In the genomic region with DNA sequence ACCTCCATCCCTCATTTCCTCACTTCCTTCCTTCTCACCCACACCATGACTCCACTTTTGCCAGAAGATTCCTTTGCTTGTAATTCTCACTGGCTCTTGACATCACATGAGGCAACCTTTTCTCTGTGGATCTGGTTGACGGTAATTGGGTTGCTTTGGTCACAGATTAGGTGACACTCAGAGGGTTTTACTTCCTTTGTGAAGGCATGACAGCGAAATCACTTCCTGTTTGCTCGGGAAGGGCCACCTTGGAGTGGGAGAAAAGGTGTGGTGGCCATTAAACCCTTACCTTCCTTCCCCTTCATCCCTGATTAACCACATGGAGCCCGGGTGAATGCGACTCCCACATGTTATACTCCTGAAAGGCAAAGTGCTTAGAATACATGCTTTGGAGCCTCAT, we compare ENCODE assay signal across 28 cellular contexts. TPM values are rescaled to one million over a fixed set of nuclear protein-coding genes. Genes with fewer than 3 reads are reported as not detected.
DNase-seq lines count a peak whose midpoint lies in the region; ATAC-seq, FAIRE-seq and TF ChIP-seq lines count a peak whose summit lies in the region.
"Had no signal": no experiment of that assay in that cellular context is flagged by ENCODE, and none has a peak within 500 bp of the region (broad histone marks: within the 10 kb centered on the region; RNA-seq: fewer than 3 reads in every experiment).

No MANE protein-coding gene starts in this region.

- no peak overlapping the region for H4K5ac ChIP-seq in IMR-90 (ENCODE audit: low read depth, low read length)

- H3K4me2 ChIP-seq in IMR-90 (ENCODE audit: low read depth, low read length), result no peak overlapping the region
- H3K4me2 ChIP-seq in K562 (ENCODE audit: insufficient read depth, low read length), result no peak overlapping the region; the same call in 1 of the 2 replicates
- H3K4me2 ChIP-seq in neural cell (ENCODE audit: low read length), result no peak overlapping the region
- H3K4me2 ChIP-seq: BLaER1 had no signal

- TF ChIP-seq POLR2A in IMR-90 (IDR thresholded peaks at IDR 0.05; ENCODE audit: low read depth, low read length) (no peak), K562 (conservative IDR thresholded peaks at IDR 0.05) (no peak)

- DNase-seq in IMR-90 (no peak), K562 (ENCODE audit: extremely low read depth in 1 of 4, low spot score in 3 of 4) (no peak), dermis blood vessel endothelial cell (no peak), aorta (no peak)
- no peak for DNase-seq in activated CD8-positive, alpha-beta T cell treated with anti-CD3 and anti-CD28 coated beads for 36 hours
- DNase-seq: 8988T; ACHN; BE2C; C1 segment of cervical spinal cord; CD4-positive, alpha-beta memory T cell; CD4-positive, CD25-positive, alpha-beta regulatory T cell; CD8-positive, alpha-beta memory T cell; COR-L47; DMS 273 treated with DMSO at 0.1 percent for 48 hours; DMS153; DMS53; DMS79; DND-41; EL; GDM1 had no signal

- H2AK5ac ChIP-seq in IMR-90 (ENCODE audit: low read depth, low read length), result no peak overlapping the region

- TF ChIP-seq EP300 in K562 (IDR thresholded peaks at IDR 0.05; ENCODE audit: low read length), result no peak
- no peak for TF ChIP-seq EP300 in neural cell (conservative IDR thresholded peaks at IDR 0.05; ENCODE audit: poor library complexity, severe bottlenecking)

- H2BK15ac ChIP-seq in IMR-90 (ENCODE audit: low read depth, low read length), result no peak overlapping the region

- no peaks in the 10 kb centered on the region for H3K36me3 Mint-ChIP-seq in activated CD8-positive, alpha-beta T cell treated with anti-CD3 and anti-CD28 coated beads for 36 hours (ENCODE audit: low read depth)
- H3K36me3 Mint-ChIP-seq: CD14-positive monocyte; CD4-positive, alpha-beta memory T cell; CD4-positive, CD25-positive, alpha-beta regulatory T cell; CD8-positive, alpha-beta memory T cell had no signal

- no peak overlapping the region for H3K4ac ChIP-seq in IMR-90 (ENCODE audit: low read depth, low read length)

- H3K14ac ChIP-seq in IMR-90 (replicated peaks; ENCODE audit: low read depth, low read length), result no peak overlapping the region

- no peak overlapping the region for H3K56ac ChIP-seq in IMR-90 (ENCODE audit: extremely low read depth, insufficient read depth, low read length)

- no peak overlapping the region for H4K91ac ChIP-seq in IMR-90 (ENCODE audit: insufficient read depth, low read depth, low read length)

- no peaks in the 10 kb centered on the region for H3F3A ChIP-seq in neural cell (ENCODE audit: insufficient read depth, low read length, poor library complexity, severe bottlenecking)

- H3K18ac ChIP-seq in IMR-90 (ENCODE audit: low read depth, low read length), result no peak overlapping the region

- no peak overlapping the region for H3K23ac ChIP-seq in IMR-90 (ENCODE audit: low read depth, low read length)

- BruUV-seq in IMR-90 (replicated peaks; lab: Mats Ljungman, UMichigan), result no TSS peak
- BruUV-seq in K562 (replicated peaks; lab: Mats Ljungman, UMichigan), result no TSS peak

- H3K9me2 ChIP-seq in neural cell (ENCODE audit: insufficient read depth, low read length), result no peaks in the 10 kb centered on the region

- dilution Hi-C loops in IMR-90 (cut with HindIII; ENCODE audit: low sequenced_read_pairs, unreplicated experiment), result no loop called here

- no peak overlapping the region for H2BK20ac ChIP-seq in IMR-90 (ENCODE audit: low read depth, low read length)

- H3K27me3 Mint-ChIP-seq in activated CD8-positive, alpha-beta T cell treated with anti-CD3 and anti-CD28 coated beads for 36 hours, result peaks cover 21% of the 10 kb centered on the region

- POLR2A ChIA-PET in IMR-90 (lab: Charles Lee; ENCODE audit: unreplicated experiment), result no interaction called here
- POLR2A ChIA-PET in K562 (lab: Yijun Ruan, JAX), result no interaction called here
- POLR2A ChIA-PET in activated CD8-positive, alpha-beta T cell treated with anti-CD3 and anti-CD28 coated beads for 36 hours (lab: Charles Lee), result no interaction called here

- H2AFZ ChIP-seq in IMR-90 (replicated peaks; ENCODE audit: low read length, poor library complexity) (no peak overlapping the region), K562 (ENCODE audit: low read depth, low read length) (no peak overlapping the region), neural cell (ENCODE audit: low read depth, low read length) (no peak overlapping the region)

- TF ChIP-seq CTCF in IMR-90 (conservative IDR thresholded peaks at IDR 0.05; ENCODE audit: low read depth, low read length), result no peak
- TF ChIP-seq CTCF in K562 (IDR thresholded peaks at IDR 0.05 in 2 of 3, conservative IDR thresholded peaks at IDR 0.05 in 1 of 3; ENCODE audit: insufficient read depth in 2 of 3, low read depth in 1 of 3, low read length in 3 of 3), result no peak
- no peak for TF ChIP-seq CTCF in neural cell (IDR thresholded peaks at IDR 0.05; ENCODE audit: poor library complexity, severe bottlenecking)
- no peak for TF ChIP-seq CTCF in activated CD8-positive, alpha-beta T cell treated with anti-CD3 and anti-CD28 coated beads for 36 hours (IDR thresholded peaks at IDR 0.05)

- no peak overlapping the region for H3K9ac ChIP-seq in IMR-90 (ENCODE audit: low read depth, low read length)
- H3K9ac ChIP-seq in K562 (ENCODE audit: insufficient read depth in 1 of 2, low read depth in 2 of 2, low read length in 2 of 2), result no peak overlapping the region
- H3K9ac ChIP-seq in neural cell (ENCODE audit: low read length), result no peak overlapping the region
- H3K9ac ChIP-seq: BLaER1 had no signal

- no peaks in the 10 kb centered on the region for H3K79me2 ChIP-seq in K562 (ENCODE audit: control insufficient read depth, insufficient read depth, low read length)
- H3K79me2 ChIP-seq in neural cell (replicated peaks; ENCODE audit: insufficient read depth, low read length), result no peaks in the 10 kb centered on the region

- H4K20me1 ChIP-seq in IMR-90 (ENCODE audit: insufficient read depth, low read length) (no peaks in the 10 kb centered on the region), K562 (replicated peaks; ENCODE audit: control insufficient read depth, insufficient read depth, low read length) (no peaks in the 10 kb centered on the region), neural cell (ENCODE audit: insufficient read depth) (no peaks in the 10 kb centered on the region)
- H4K20me1 ChIP-seq: BLaER1 had no signal

- no peak overlapping the region for H4K8ac ChIP-seq in IMR-90 (ENCODE audit: low read depth in 2 of 2, low read length in 2 of 2)

- FAIRE-seq in K562 (lab: Jason Lieb, UNC), result no peak
- FAIRE-seq: A204.1, GM12878, GM12892, GM18507 had no signal

- H3K9me3 ChIP-seq in IMR-90 (ENCODE audit: control insufficient read depth, insufficient read depth, low read length), result no peaks in the 10 kb centered on the region; the same call in 1 of the 2 replicates
- no peaks in the 10 kb centered on the region for H3K9me3 ChIP-seq in K562 (replicated peaks; ENCODE audit: control insufficient read depth, insufficient read depth, low read depth, low read length)
- H3K9me3 ChIP-seq in neural cell (ENCODE audit: low read length), result no peaks in the 10 kb centered on the region
- no peaks in the 10 kb centered on the region for H3K9me3 ChIP-seq in aorta (ENCODE audit: control insufficient read depth, low read length)
- H3K9me3 ChIP-seq: BE2C, BLaER1 had no signal

- ATAC-seq in IMR-90 (ENCODE audit: low read depth) (no peak), K562 (no peak), HG02885 (IDR thresholded peaks at IDR 0.05; ENCODE audit: poor library complexity, unreplicated experiment) (no peak), aorta (ENCODE audit: low FRiP score) (no peak)
- no peak for ATAC-seq in activated CD8-positive, alpha-beta T cell treated with anti-CD3 and anti-CD28 coated beads for 36 hours
- ATAC-seq: GM12878 had no signal

- H3K36me3 ChIP-seq in IMR-90 (ENCODE audit: control insufficient read depth, insufficient read depth, low read length) (no peaks in the 10 kb centered on the region), K562 (ENCODE audit: control insufficient read depth, insufficient read depth, low read length) (no peaks in the 10 kb centered on the region), neural cell (ENCODE audit: insufficient read depth, low read length) (no peaks in the 10 kb centered on the region), aorta (ENCODE audit: control insufficient read depth in 1 of 2, insufficient read depth in 2 of 2, low read length in 1 of 2) (no peaks in the 10 kb centered on the region)
- H3K36me3 ChIP-seq: BE2C, BLaER1 had no signal

- H3K27ac ChIP-seq in IMR-90 (ENCODE audit: insufficient read depth, low read length) (no peak overlapping the region), K562 (ENCODE audit: extremely low read depth, low read depth, low read length) (no peak overlapping the region), neural cell (ENCODE audit: low read length) (peak overlapping the region; percentile 8), aorta (ENCODE audit: low read depth in 1 of 2, low read length in 2 of 2) (no peak overlapping the region)
- H3K27ac ChIP-seq: BLaER1 had no signal

- H3K4me3 ChIP-seq in IMR-90 (ENCODE audit: insufficient read depth, low read depth, low read length), result no peak overlapping the region
- no peak overlapping the region for H3K4me3 ChIP-seq in K562
- no peak overlapping the region for H3K4me3 ChIP-seq in neural cell (ENCODE audit: low read length)
- H3K4me3 ChIP-seq in aorta (ENCODE audit: low read length in 2 of 2), result no peak overlapping the region
- H3K4me3 ChIP-seq: BLaER1, GM12878 had no signal

- H3K4me1 ChIP-seq in IMR-90 (ENCODE audit: control insufficient read depth, insufficient read depth, low read length), result no peaks in the 10 kb centered on the region
- H3K4me1 ChIP-seq in K562 (replicated peaks in 1 of 2; ENCODE audit: control insufficient read depth in 2 of 2, insufficient read depth in 2 of 2, low read length in 2 of 2), result peaks cover 0 to 5% of the 10 kb centered on the region in 2 experiments; a peak in 2 of 5 replicates
- no peaks in the 10 kb centered on the region for H3K4me1 ChIP-seq in aorta (ENCODE audit: control insufficient read depth in 1 of 2, insufficient read depth in 2 of 2, low read length in 2 of 2)
- H3K4me1 ChIP-seq: BE2C, BLaER1 had no signal

- H3K9me3 Mint-ChIP-seq in activated CD8-positive, alpha-beta T cell treated with anti-CD3 and anti-CD28 coated beads for 36 hours, result no peaks in the 10 kb centered on the region
- H3K9me3 Mint-ChIP-seq: CD4-positive, alpha-beta memory T cell had no signal

- in situ Hi-C loops in IMR-90 (cut with MboI; ENCODE audit: low sequenced_read_pairs), result no loop called here
- in situ Hi-C loops in K562 (cut with MboI), result no loop called here

- H3K27me3 ChIP-seq in IMR-90 (ENCODE audit: control insufficient read depth, insufficient read depth, low read length), result peaks cover 3% of the 10 kb centered on the region
- H3K27me3 ChIP-seq in K562 (ENCODE audit: control insufficient read depth in 2 of 2, insufficient read depth in 2 of 2, low read length in 2 of 2), result peaks cover 0 to 10% of the 10 kb centered on the region in 2 experiments; a peak in 2 of 5 replicates
- H3K27me3 ChIP-seq in neural cell (ENCODE audit: insufficient read depth, low read depth, low read length), result no peaks in the 10 kb centered on the region
- no peaks in the 10 kb centered on the region for H3K27me3 ChIP-seq in aorta (ENCODE audit: control insufficient read depth in 1 of 2, insufficient read depth in 2 of 2, low read length in 1 of 2)
- H3K27me3 ChIP-seq: BE2C, BLaER1 had no signal

- no peak overlapping the region for H3K4me3 Mint-ChIP-seq in activated CD8-positive, alpha-beta T cell treated with anti-CD3 and anti-CD28 coated beads for 36 hours
- H3K4me3 Mint-ChIP-seq: CD14-positive monocyte; CD4-positive, alpha-beta memory T cell; CD4-positive, CD25-positive, alpha-beta regulatory T cell; CD8-positive, alpha-beta memory T cell had no signal

- intact Hi-C loops in IMR-90 (cut with micrococcal nuclease), result no loop called here
- intact Hi-C loops in K562 (cut with micrococcal nuclease), result no loop called here
- intact Hi-C loops in aorta (cut with DNase I), result no loop called here
- intact Hi-C loops in activated CD8-positive, alpha-beta T cell treated with anti-CD3 and anti-CD28 coated beads for 36 hours (cut with micrococcal nuclease), result no loop called here

- H3K79me1 ChIP-seq in IMR-90 (ENCODE audit: low read depth in 1 of 2, low read length in 2 of 2), result no peaks in the 10 kb centered on the region

- no peaks in the 10 kb centered on the region for H3K4me1 Mint-ChIP-seq in activated CD8-positive, alpha-beta T cell treated with anti-CD3 and anti-CD28 coated beads for 36 hours (ENCODE audit: low read depth)
- H3K4me1 Mint-ChIP-seq: CD14-positive monocyte; CD4-positive, alpha-beta memory T cell; CD4-positive, CD25-positive, alpha-beta regulatory T cell; CD8-positive, alpha-beta memory T cell had no signal

- peak overlapping the region; percentile 9 for H2AK9ac ChIP-seq in IMR-90 (replicated peaks; ENCODE audit: low read depth, low read length, poor library complexity)

- WGBS in IMR-90 (ENCODE audit: extremely low coverage in 2 of 2, insufficient read length in 1 of 2), 2 experiments, result no CpG with 5 or more reads among the region's 5 CpGs
- WGBS in K562 (ENCODE audit: insufficient coverage, low coverage, missing lambda C conversion rate), result 0% methylated on average over 3 of the region's 5 CpGs
- WGBS in aorta, 2 donors, result 75% methylated on average over 5 of the region's 5 CpGs

- TF ChIP-seq RAD21 in IMR-90 (IDR thresholded peaks at IDR 0.05; ENCODE audit: low read length), result no peak
- TF ChIP-seq RAD21 in K562 (CRISPR knock-in tag; conservative IDR thresholded peaks at IDR 0.05 in 1 of 2, IDR thresholded peaks at IDR 0.05 in 1 of 2), result no peak
- no peak for TF ChIP-seq RAD21 in neural cell (conservative IDR thresholded peaks at IDR 0.05)

- H3K9me1 ChIP-seq in IMR-90 (ENCODE audit: insufficient read depth, low read length) (no peaks in the 10 kb centered on the region), K562 (ENCODE audit: control insufficient read depth, insufficient read depth, low read length) (no peaks in the 10 kb centered on the region)

- no peak overlapping the region for H2BK5ac ChIP-seq in IMR-90 (ENCODE audit: low read depth, low read length, poor library complexity, severe bottlenecking)

- no peak overlapping the region for H3K27ac Mint-ChIP-seq in activated CD8-positive, alpha-beta T cell treated with anti-CD3 and anti-CD28 coated beads for 36 hours
- H3K27ac Mint-ChIP-seq: CD14-positive monocyte; CD4-positive, alpha-beta memory T cell; CD4-positive, CD25-positive, alpha-beta regulatory T cell; CD8-positive, alpha-beta memory T cell had no signal

- H2BK120ac ChIP-seq in IMR-90 (ENCODE audit: low read depth, low read length), result no peak overlapping the region

- CTCF ChIA-PET in IMR-90 (lab: Yijun Ruan, JAX), result no interaction called here
- CTCF ChIA-PET in K562 (lab: Yijun Ruan, JAX; ENCODE audit: low intra/inter-chr PET ratio), result no interaction called here
- CTCF ChIA-PET in activated CD8-positive, alpha-beta T cell treated with anti-CD3 and anti-CD28 coated beads for 36 hours (lab: Charles Lee), result no interaction called here

RNA-seq across cellular contexts. Expression of gene CUZD1, which starts 30.2 kb away (rescaled TPM):
- total RNA-seq in IMR-90 (2012; rRNA removed), result 0.36 and 0.56 TPM in 2 replicates
- 0.56 and 0.67 TPM in 2 replicates for polyA plus RNA-seq in IMR-90 (2012; rRNA removed)
- polyA plus RNA-seq in IMR-90 (2012; cell fraction: cytosol; rRNA removed), result 0.07 and 0.10 TPM in 2 replicates
- polyA plus RNA-seq in IMR-90 (2012; cell fraction: nucleus; rRNA removed; ENCODE audit: low replicate concordance), result 0.62 and 3.9 TPM in 2 replicates
- 3.1 and 3.5 TPM in 2 replicates for total RNA-seq in K562 (2011; cell fraction: chromatin; rRNA removed; ENCODE audit: low replicate concordance)
- 1.3 and 1.7 TPM in 2 replicates for total RNA-seq in K562 (2011; cell fraction: nucleolus; rRNA removed)
- total RNA-seq in K562 (2011; cell fraction: nucleoplasm; rRNA removed), result 2.3 and 2.7 TPM in 2 replicates
- 0.95 and 1.0 TPM in 2 replicates for total RNA-seq in K562 (2014; rRNA removed)
- total RNA-seq in K562 (2014; rRNA removed; fragmentation: Illumina TruSeq; extraction: Trizol), result 0.83 and 0.87 TPM in 2 replicates
- 1.5 and 1.7 TPM in 2 replicates for total RNA-seq in K562 (2015; rRNA removed; fragmentation: Illumina TruSeq; extraction: Trizol)
- total RNA-seq in K562 (2021), result 1.3 and 1.5 TPM in 2 replicates
- 1.4 and 1.7 TPM in 2 replicates for polyA plus RNA-seq in K562 (2011; rRNA removed)
- polyA plus RNA-seq in K562 (2011; cell fraction: cytosol; rRNA removed), result 0.67 and 1.2 TPM in 2 replicates
- polyA plus RNA-seq in K562 (2011; cell fraction: nucleus; rRNA removed), result 6.1 and 7.5 TPM in 2 replicates
- 0.57 and 1.3 TPM in 2 replicates for polyA plus RNA-seq in K562 (2012)
- polyA plus RNA-seq in K562 (2014; fragmentation: Illumina TruSeq; extraction: Trizol), result 1.1 and 1.2 TPM in 2 replicates
- polyA plus RNA-seq in K562 (2014; fragmentation: Nextera tagmentation; extraction: Ambion mirVana), result 1 to 10 TPM in 1 of 2 experiments, under 1 TPM in 1; 0.51 to 1.1 TPM
- polyA plus RNA-seq in K562 (2014; rRNA removed), result 1.0 and 1.1 TPM in 2 replicates
- polyA minus RNA-seq in K562 (2011; rRNA and poly(A)+ RNA removed), result 1.2 and 1.6 TPM in 2 replicates
- polyA minus RNA-seq in K562 (2011; cell fraction: cytosol; rRNA and poly(A)+ RNA removed), result 0.48 TPM in 1 of 2 replicates, not detected in the other
- 1.8 and 5.0 TPM in 2 replicates for polyA minus RNA-seq in K562 (2011; cell fraction: nucleus; rRNA and poly(A)+ RNA removed)
- not detected in 2 replicates for polyA plus RNA-seq in neural cell
- not detected in 2 replicates for polyA minus RNA-seq in neural cell
- total RNA-seq in dermis blood vessel endothelial cell, result 0.34 and 0.51 TPM in 2 replicates
- total RNA-seq in aorta, result 1 to 10 TPM in 1 of 2 donors, under 1 TPM in 1; 0.58 to 1.1 TPM
- 1 to 10 TPM; 1.5 to 3.3 TPM for polyA plus RNA-seq in aorta
- total RNA-seq in activated CD8-positive, alpha-beta T cell treated with anti-CD3 and anti-CD28 coated beads for 36 hours, result 1 to 10 TPM; 1.3 to 1.5 TPM
